Comparison of ENCODE assay signal across 8 cellular contexts in the genomic region with DNA sequence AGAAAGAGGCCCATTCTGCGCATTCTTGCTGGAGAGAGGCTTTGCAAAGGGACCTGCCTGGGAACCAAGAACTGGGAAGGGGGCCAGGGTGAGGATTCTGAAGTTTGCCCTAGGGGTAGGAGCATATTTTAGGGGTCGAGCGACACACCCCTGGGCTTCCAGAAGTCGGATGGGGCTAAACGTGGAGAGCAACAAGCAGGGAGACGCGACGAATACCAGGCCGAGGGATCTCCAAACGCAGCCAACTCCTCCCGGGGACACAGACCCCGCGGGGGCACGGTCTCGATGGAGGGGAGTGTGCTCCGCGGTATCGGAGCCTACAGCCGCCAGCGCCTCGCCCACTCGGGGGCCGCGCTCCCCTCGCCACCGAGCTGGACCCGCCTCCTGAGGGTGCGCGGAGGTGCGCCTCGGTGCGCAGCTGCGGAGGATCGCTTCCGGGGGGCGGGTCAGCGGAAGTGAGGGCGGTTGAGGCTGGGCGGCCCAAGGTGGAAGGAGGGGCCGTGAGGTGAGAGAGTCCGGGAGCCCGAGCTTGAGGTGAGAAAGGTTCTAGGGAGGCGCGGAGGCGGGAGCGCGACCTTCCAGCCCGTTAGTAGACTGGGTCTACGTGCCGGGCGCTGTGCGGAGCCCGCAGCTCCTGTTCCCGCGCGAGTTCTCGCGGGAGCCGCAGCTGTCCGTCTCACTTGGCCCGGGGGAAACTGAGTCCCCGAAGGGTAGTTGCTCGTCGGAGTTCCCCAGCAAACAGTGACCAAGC. TPM values are rescaled to one million over a fixed set of nuclear protein-coding genes. Genes with fewer than 3 reads are reported as not detected.
A peak's percentile ranks its signal among the peaks of the same experiment; 100 is the strongest.
DNase-seq lines count a peak whose midpoint lies in the region; ATAC-seq and TF ChIP-seq lines count a peak whose summit lies in the region.

A gene (plus strand): TSS at position 459 of the 751 bp plus-strand sequence. CDS start 3,151 bp downstream, outside the sequence.

- intact Hi-C loops in colonic mucosa (cut with DNase I), result no loop called here

- peak within 1 kb of the TSS; percentile 76 for H3K4me3 ChIP-seq in colonic mucosa

- no peaks in the 10 kb centered on the region for H3K27me3 ChIP-seq in colonic mucosa

- no peaks in the 10 kb centered on the region for H3K9me3 ChIP-seq in colonic mucosa

- DNase-seq in AML-193 (lab: John Stamatoyannopoulos, UW), result peak; percentile 55 to 60
- DNase-seq in NCI-H510A (lab: John Stamatoyannopoulos, UW), result peak; percentile 77
- peak; percentile 96 for DNase-seq in activated CD4-positive, alpha-beta T cell treated with anti-CD3 and anti-CD28 coated beads for 48 hours
- peak; percentile 95 for DNase-seq in colonic mucosa
- DNase-seq in left lobe of liver (ENCODE audit: low spot score), result peak; percentile 94
- DNase-seq in stimulated activated CD4-positive, alpha-beta T cell treated with anti-CD3 and anti-CD28 coated beads, Interleukin-2, amount 100 ng/mL, for 4 hours (ENCODE audit: low read depth), result peak; percentile 90

- H3K4me1 ChIP-seq in colonic mucosa, result peaks cover 10% of the 10 kb centered on the region

- peak within 1 kb of the TSS; percentile 92 to 94 for H3K9ac ChIP-seq in colonic mucosa (ENCODE audit: low read depth in 2 of 2, low read length in 2 of 2)

- peak; percentile 85 for ATAC-seq in GM18907 (IDR thresholded peaks at IDR 0.05; ENCODE audit: unreplicated experiment)
- peak; percentile 75 for ATAC-seq in HG03135 (IDR thresholded peaks at IDR 0.05; ENCODE audit: unreplicated experiment)
- peak; percentile 84 for ATAC-seq in left lobe of liver

- no peaks in the 10 kb centered on the region for H3K36me3 ChIP-seq in colonic mucosa

- peak within 1 kb of the TSS; percentile 89 for H3K27ac ChIP-seq in colonic mucosa

- TF ChIP-seq CTCF in colonic mucosa (IDR thresholded peaks at IDR 0.05), result no peak

RNA-seq across cellular contexts. Expression of the gene that starts here (rescaled TPM):
- total RNA-seq in colonic mucosa (10 to 100 TPM; 36.3 to 48.6 TPM), left lobe of liver (52.7 TPM)

Comparison
In these comparisons a context has a peak if more than half of its experiments do, and no peak if none do; other contexts are left out.
1. Peak in every context shown above with its lines: DNase-seq, ATAC-seq, H3K4me3 ChIP-seq and H3K27ac ChIP-seq.